15 cellular contexts compared by ENCODE assay signal in genomic region chr3:41417574-41417973, GRCh38.
DNase-seq lines count a peak whose midpoint lies in the region; ATAC-seq and TF ChIP-seq lines count a peak whose summit lies in the region.
"Had no signal": no experiment of that assay in that cellular context is flagged by ENCODE, and none has a peak within 500 bp of the region (broad histone marks: within the 10 kb centered on the region; RNA-seq: fewer than 3 reads in every experiment).

No MANE protein-coding gene starts in this region.

- H3K4me3 ChIP-seq in choroid plexus epithelial cell (ENCODE audit: low read depth, low read length): no peak overlapping the region
- H3K4me3 ChIP-seq: BLaER1, HAP-1 had no signal

- no peak for ATAC-seq in HG03457 (IDR thresholded peaks at IDR 0.05; ENCODE audit: unreplicated experiment)
- ATAC-seq: CD8-positive, alpha-beta T cell had no signal

- peak; percentile 26 for DNase-seq in NCI-H510A treated with DMSO at 0.1 percent for 48 hours (lab: John Stamatoyannopoulos, UW)
- no peak for DNase-seq in NCI-H510A (lab: John Stamatoyannopoulos, UW)
- peak; percentile 29 for DNase-seq in SK-MEL-5 (ENCODE audit: low read depth, low spot score)
- DNase-seq in choroid plexus epithelial cell (ENCODE audit: low read depth): peak; percentile 23
- DNase-seq in HEK293T (ENCODE audit: extremely low spot score): no peak
- DNase-seq in DMS 273 (lab: John Stamatoyannopoulos, UW; ENCODE audit: unreplicated experiment): no peak
- DNase-seq: 8988T; CD8-positive, alpha-beta T cell; DMS79 treated with DMSO at 0.1 percent for 48 hours; GF-D8; IMR-90; KG1 had no signal

- CTCF ChIA-PET in HEK293T (lab: Yijun Ruan, JAX): no interaction called here

- POLR2A ChIA-PET in HEK293T (lab: Yijun Ruan, JAX): no interaction called here

- in situ Hi-C loops in SK-MEL-5 (cut with HindIII; ENCODE audit: low pct_unique_long_range_greater_than_20kb, low sequenced_read_pairs): no loop called here

- no peak for TF ChIP-seq CTCF in choroid plexus epithelial cell (conservative IDR thresholded peaks at IDR 0.05; ENCODE audit: low read depth, low read length)

TF ChIP-seq in HEK293T, 16 proteins besides CTCF, POLR2A, EP300 and RAD21:
- TF ChIP-seq FOXK2 (IDR thresholded peaks at IDR 0.05) (no peak), L3MBTL2 (conservative IDR thresholded peaks at IDR 0.05) (no peak), HDGF (IDR thresholded peaks at IDR 0.05; ENCODE audit: borderline replicate concordance) (no peak), LEF1 (IDR thresholded peaks at IDR 0.05; ENCODE audit: borderline replicate concordance) (no peak), CTBP1 (IDR thresholded peaks at IDR 0.05; ENCODE audit: borderline replicate concordance) (no peak), BHLHE40 (IDR thresholded peaks at IDR 0.05; ENCODE audit: borderline replicate concordance) (no peak), ARNT (IDR thresholded peaks at IDR 0.05) (no peak), SP1 (IDR thresholded peaks at IDR 0.05) (no peak), TARDBP (IDR thresholded peaks at IDR 0.05) (no peak), ZNF384 (IDR thresholded peaks at IDR 0.05) (no peak), SUZ12 (IDR thresholded peaks at IDR 0.05) (no peak), ELF4 (IDR thresholded peaks at IDR 0.05) (no peak), FOXA1 (IDR thresholded peaks at IDR 0.05) (no peak), NFRKB (IDR thresholded peaks at IDR 0.05) (no peak), PKNOX1 (IDR thresholded peaks at IDR 0.05) (no peak), FOXM1 (IDR thresholded peaks at IDR 0.05; ENCODE audit: borderline replicate concordance) (no peak)

Comparison
In these comparisons a context has a peak if more than half of its experiments do, and no peak if none do; other contexts are left out.
1. DNase-seq: peak in NCI-H510A treated with DMSO at 0.1 percent for 48 hours (single experiment), SK-MEL-5 (single experiment) and choroid plexus epithelial cell (single experiment); none in NCI-H510A (single experiment), HEK293T (single experiment) and DMS 273 (single experiment).